8 cellular contexts compared by ENCODE assay signal in genomic region chr20:3209946-3210317, GRCh38. TPM values are rescaled to one million over a fixed set of nuclear protein-coding genes. Genes with fewer than 3 reads are reported as not detected.
A peak's percentile ranks its signal among the peaks of the same experiment; 100 is the strongest.
DNase-seq lines count a peak whose midpoint lies in the region; ATAC-seq and TF ChIP-seq lines count a peak whose summit lies in the region.

No MANE protein-coding gene starts in this region.

- peaks cover 4% of the 10 kb centered on the region for H3K4me1 ChIP-seq in NT2/D1 (ENCODE audit: insufficient read depth, insufficient read length)
- H3K4me1 ChIP-seq in aorta (ENCODE audit: control insufficient read depth in 1 of 2, insufficient read depth in 2 of 2, low read length in 2 of 2), result no peaks in the 10 kb centered on the region

- DNase-seq in GM12865 (ENCODE audit: low read depth), result peak; percentile 18
- DNase-seq in NT2/D1 (ENCODE audit: low read depth, low spot score), result no peak
- no peak for DNase-seq in dorsolateral prefrontal cortex
- DNase-seq in mesothelial cell of epicardium (ENCODE audit: low spot score in 2 of 2, unreplicated experiment in 2 of 2), result no peak
- no peak for DNase-seq in aorta
- no peak for DNase-seq in ecto neural progenitor cell (ENCODE audit: low spot score)
- no peak for DNase-seq in AML-193 (lab: John Stamatoyannopoulos, UW)
- no peak for DNase-seq in stimulated activated CD4-positive, alpha-beta T cell treated with anti-CD3 and anti-CD28 coated beads, Interleukin-4, amount 100 ng/mL, for 24 hours

- H3K27me3 ChIP-seq in NT2/D1 (ENCODE audit: insufficient read depth, insufficient read length) (no peaks in the 10 kb centered on the region), dorsolateral prefrontal cortex (no peaks in the 10 kb centered on the region), aorta (ENCODE audit: control insufficient read depth in 1 of 2, insufficient read depth in 2 of 2, low read length in 1 of 2) (no peaks in the 10 kb centered on the region)

- intact Hi-C loops in dorsolateral prefrontal cortex (cut with DNase I) (loop anchor here in 1 of 2 donors (5.0 to 10.0 kb wide), 3 partner anchors 48 to 155 kb away; no protein-coding TSS in a partner anchor), aorta (cut with DNase I) (loop anchor here in 1 of 2 donors (10.0 kb wide), 1 partner anchor 165 kb away; the partner anchor contains the start of genes GNRH2 and MRPS26)

- H3K9me3 ChIP-seq in NT2/D1 (ENCODE audit: insufficient read depth, low read length), result no peaks in the 10 kb centered on the region
- no peaks in the 10 kb centered on the region for H3K9me3 ChIP-seq in aorta (ENCODE audit: control insufficient read depth, low read length)

- H3K9ac ChIP-seq in NT2/D1 (ENCODE audit: insufficient read length, low read depth), result peak overlapping the region; percentile 83

- peak overlapping the region; percentile 95 for H3K4me3 Mint-ChIP-seq in mesothelial cell of epicardium

- H3K9me3 Mint-ChIP-seq in mesothelial cell of epicardium, result no peaks in the 10 kb centered on the region

- peaks cover 17% of the 10 kb centered on the region for H3K4me1 Mint-ChIP-seq in mesothelial cell of epicardium

- TF ChIP-seq CTCF in GM12865 (IDR thresholded peaks at IDR 0.05; ENCODE audit: insufficient read depth, low read depth, low read length, missing control alignments) (no peak), dorsolateral prefrontal cortex (IDR thresholded peaks at IDR 0.05 in 54 of 56, conservative IDR thresholded peaks at IDR 0.05 in 2 of 56; ENCODE audit: low read depth in 1 of 56, partially characterized antibody in 56 of 56) (no peak), mesothelial cell of epicardium (IDR thresholded peaks at IDR 0.05; ENCODE audit: unreplicated experiment) (no peak)

- H3K27ac Mint-ChIP-seq in mesothelial cell of epicardium, result peak overlapping the region; percentile 91

- ATAC-seq in aorta (ENCODE audit: low FRiP score), result peak; percentile 72

- H3K27ac ChIP-seq in dorsolateral prefrontal cortex, result peak overlapping the region in 36 of 59 donors; percentile 4 to 92 (median 82)
- no peak overlapping the region for H3K27ac ChIP-seq in aorta (ENCODE audit: low read depth in 1 of 2, low read length in 2 of 2)

- 0 to 1% methylated on average over 10 of the region's 10 CpGs for WGBS in aorta, 2 donors

- H3K36me3 ChIP-seq in NT2/D1 (ENCODE audit: insufficient read depth, insufficient read length, low read length) (peaks cover 28% of the 10 kb centered on the region), aorta (ENCODE audit: control insufficient read depth in 1 of 2, insufficient read depth in 2 of 2, low read length in 1 of 2) (peaks cover 0 to 2% of the 10 kb centered on the region in 2 donors)

- H3K4me3 ChIP-seq in GM12865 (ENCODE audit: low read depth, low read length) (peak overlapping the region; percentile 73), NT2/D1 (ENCODE audit: insufficient read length, low read depth) (peak overlapping the region; percentile 56), dorsolateral prefrontal cortex (peak overlapping the region; percentile 57 to 97 (median 89)), aorta (ENCODE audit: low read length in 2 of 2) (peak overlapping the region; percentile 52 to 59)

- H3K27me3 Mint-ChIP-seq in mesothelial cell of epicardium (ENCODE audit: low read depth), result no peaks in the 10 kb centered on the region

- peaks cover 10% of the 10 kb centered on the region for H3K36me3 Mint-ChIP-seq in mesothelial cell of epicardium

RNA-seq across cellular contexts. Expression of gene ITPA, which starts 0.6 kb away (rescaled TPM):
- total RNA-seq in dorsolateral prefrontal cortex (10 to 100 TPM; 18.3 to 51.4 (median 33.9) TPM), mesothelial cell of epicardium (54.7 to 59.3 TPM (median 57.6 TPM) in 3 replicates), aorta (10 to 100 TPM; 25.9 to 31.1 TPM)
- 10 to 100 TPM; 26.7 to 72.4 TPM for polyA plus RNA-seq in aorta

RNA-seq across cellular contexts. Expression of gene DDRGK1, which starts 5.5 kb away (rescaled TPM):
- total RNA-seq in dorsolateral prefrontal cortex (100 to 1,000 TPM in 119 of 120 experiments, 10 to 100 TPM in 1; 98.5 to 184 (median 132) TPM), mesothelial cell of epicardium (62.7 to 63.0 TPM (median 63.0 TPM) in 3 replicates), aorta (10 to 100 TPM; 40.5 to 49.5 TPM)
- polyA plus RNA-seq in aorta, result 10 to 100 TPM; 42.8 to 81.0 TPM

RNA-seq across cellular contexts. Expression of gene SLC4A11, which starts 29.1 kb away (rescaled TPM):
- 10 to 100 TPM in 3 of 120 experiments, 1 to 10 TPM in 117; 1.5 to 23.0 (median 3.8) TPM for total RNA-seq in dorsolateral prefrontal cortex
- total RNA-seq in mesothelial cell of epicardium, result 1.0 to 2.5 TPM (median 1.9 TPM) in 3 replicates
- under 1 TPM; 0.29 to 0.63 TPM for total RNA-seq in aorta
- under 1 TPM in 1 of 2 donors, not detected in 1; 0.23 TPM for polyA plus RNA-seq in aorta

RNA-seq across cellular contexts. Expression of gene LZTS3, which starts 36.6 kb away (rescaled TPM):
- total RNA-seq in dorsolateral prefrontal cortex, result 100 to 1,000 TPM in 117 of 120 experiments, 10 to 100 TPM in 3; 55.7 to 232 (median 165) TPM
- 14.1 to 15.1 TPM (median 14.2 TPM) in 3 replicates for total RNA-seq in mesothelial cell of epicardium
- total RNA-seq in aorta, result 1 to 10 TPM; 9.5 to 9.9 TPM
- polyA plus RNA-seq in aorta, result 1 to 10 TPM; 3.3 to 6.5 TPM

RNA-seq across cellular contexts. Expression of gene FASTKD5, which starts 50.3 kb away (rescaled TPM):
- total RNA-seq in dorsolateral prefrontal cortex (10 to 100 TPM; 10.4 to 25.9 (median 18.3) TPM), mesothelial cell of epicardium (19.1 to 19.8 TPM (median 19.7 TPM) in 3 replicates), aorta (10 to 100 TPM; 10.3 to 10.9 TPM)
- 1 to 10 TPM; 4.4 to 9.8 TPM for polyA plus RNA-seq in aorta

Comparison
In these comparisons a context has a peak if more than half of its experiments do, and no peak if none do; other contexts are left out.
1. H3K27ac ChIP-seq: peak in dorsolateral prefrontal cortex (36 of 59); none in aorta (0 of 2).
2. Peak in every context shown above with its lines, with median percentiles within 50 percentile points of each other: H3K4me3 ChIP-seq.